In the genomic region with DNA sequence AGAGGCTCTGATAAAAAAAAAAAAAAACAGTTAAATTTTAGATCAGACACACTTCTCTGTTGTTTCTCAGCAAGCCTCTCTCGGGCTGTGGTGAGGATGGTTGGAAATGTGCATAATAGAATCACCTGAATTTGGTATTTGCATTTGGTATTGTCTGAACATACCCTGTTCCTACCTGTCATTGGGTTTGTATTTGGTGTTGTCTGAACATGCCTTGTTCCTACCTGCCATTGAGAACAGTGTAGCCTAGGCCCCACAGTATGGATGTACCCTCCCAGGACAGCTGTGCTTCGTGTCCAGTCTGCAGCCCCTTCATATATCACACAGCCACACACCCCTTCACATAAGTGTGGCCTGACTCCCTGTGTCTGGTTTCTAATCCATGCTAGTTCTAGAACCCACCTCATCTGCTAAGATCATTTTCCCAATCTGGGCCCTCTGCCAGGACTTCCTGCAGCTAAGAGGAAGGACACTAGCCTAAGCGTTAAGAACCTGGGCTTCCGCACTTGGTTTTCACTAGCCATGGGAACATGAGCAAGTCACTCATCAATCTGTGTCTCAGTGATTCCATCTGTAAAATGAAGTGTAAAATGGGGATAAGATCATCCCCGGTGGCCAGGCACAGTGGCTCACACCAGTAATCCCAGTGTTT, we compare ENCODE assay signal across 20 cellular contexts. TPM values are rescaled to one million over a fixed set of nuclear protein-coding genes. Genes with fewer than 3 reads are reported as not detected.
DNase-seq lines count a peak whose midpoint lies in the region; ATAC-seq and TF ChIP-seq lines count a peak whose summit lies in the region.
"Had no signal": no experiment of that assay in that cellular context is flagged by ENCODE, and none has a peak within 500 bp of the region (broad histone marks: within the 10 kb centered on the region; RNA-seq: fewer than 3 reads in every experiment).

No MANE protein-coding gene starts in this region.

- DNase-seq in Right ventricle myocardium inferior (ENCODE audit: missing footprints): no peak
- DNase-seq in Right ventricle myocardium superior: no peak
- peak; percentile 72 for DNase-seq in RPMI7951 (ENCODE audit: low read depth)
- peak; percentile 69 for DNase-seq in epithelial cell of prostate (ENCODE audit: low read depth, low spot score)
- DNase-seq in type B pancreatic cell (ENCODE audit: extremely low spot score, unreplicated experiment): no peak
- no peak for DNase-seq in stimulated activated CD4-positive, alpha-beta T cell treated with anti-CD3 and anti-CD28 coated beads, Interleukin-1b, Interleukin-23, amount 100 ng/mL, for 48 hours
- no peak for DNase-seq in erythroblast (lab: John Stamatoyannopoulos, UW)
- no peak for DNase-seq in activated naive CD4-positive, alpha-beta T cell treated with anti-CD3 and anti-CD28 coated beads, Interleukin-2, amount 50 U/mL, for 16 hours
- DNase-seq: activated CD4-positive, alpha-beta T cell treated with anti-CD3 and anti-CD28 coated beads for 48 hours; activated T-cell treated with anti-CD3 and anti-CD28 coated beads, Interleukin-2, amount 50 U/mL, for 4 hours; CD8-positive, alpha-beta memory T cell; effector memory CD8-positive, alpha-beta T cell; NCI-H1436; NCI-H2227 treated with DMSO at 0.1 percent for 48 hours; nephron progenitor cell; stimulated activated CD4-positive, alpha-beta T cell treated with anti-CD3 and anti-CD28 coated beads, Interleukin-15, amount 100 ng/mL, for 24 hours had no signal

- no peak for TF ChIP-seq CTCF in type B pancreatic cell (conservative IDR thresholded peaks at IDR 0.05)

- ATAC-seq in Right ventricle myocardium inferior: peak; percentile 20
- ATAC-seq in Right ventricle myocardium superior (ENCODE audit: poor library complexity): no peak
- ATAC-seq: activated T-cell treated with anti-CD3 and anti-CD28 coated beads, Interleukin-2, amount 50 U/mL, for 4 hours; effector memory CD8-positive, alpha-beta T cell; gastroesophageal sphincter had no signal

- H3K4me3 Mint-ChIP-seq in type B pancreatic cell: no peak overlapping the region
- H3K4me3 Mint-ChIP-seq: activated T-cell treated with anti-CD3 and anti-CD28 coated beads, Interleukin-2, amount 50 U/mL, for 4 hours; CD8-positive, alpha-beta memory T cell; effector memory CD8-positive, alpha-beta T cell; memory B cell; nephron progenitor cell had no signal

- intact Hi-C loops in Right ventricle myocardium inferior (cut with DNase I) (loop anchor here (10.0 kb wide), 1 partner anchor 54 kb away; the partner anchor contains the start of gene ITGA2), Right ventricle myocardium superior (cut with DNase I) (no loop called here)

- TF ChIP-seq POLR2A in erythroblast (IDR thresholded peaks at IDR 0.05; ENCODE audit: low read length): no peak

- peaks cover 7% of the 10 kb centered on the region for H3K36me3 Mint-ChIP-seq in type B pancreatic cell
- H3K36me3 Mint-ChIP-seq: memory B cell had no signal

- peak overlapping the region; percentile 95 for H3K27ac ChIP-seq in epithelial cell of prostate
- H3K27ac ChIP-seq: KMS-11 had no signal

- H3K9me3 Mint-ChIP-seq in type B pancreatic cell: no peaks in the 10 kb centered on the region
- H3K9me3 Mint-ChIP-seq: activated T-cell treated with anti-CD3 and anti-CD28 coated beads, Interleukin-2, amount 50 U/mL, for 4 hours; CD8-positive, alpha-beta memory T cell; effector memory CD8-positive, alpha-beta T cell; memory B cell; nephron progenitor cell had no signal

- no peaks in the 10 kb centered on the region for H3K27me3 Mint-ChIP-seq in type B pancreatic cell
- H3K27me3 Mint-ChIP-seq: effector memory CD8-positive, alpha-beta T cell had no signal

- H3K27ac Mint-ChIP-seq in type B pancreatic cell: peak overlapping the region; percentile 55
- H3K27ac Mint-ChIP-seq: effector memory CD8-positive, alpha-beta T cell; memory B cell; nephron progenitor cell had no signal

- peaks cover 16% of the 10 kb centered on the region for H3K4me1 Mint-ChIP-seq in type B pancreatic cell (ENCODE audit: unreplicated experiment)
- H3K4me1 Mint-ChIP-seq: nephron progenitor cell had no signal

RNA-seq across cellular contexts. Expression of gene ITGA2, which starts 49.2 kb away (rescaled TPM):
- total RNA-seq in Right ventricle myocardium inferior (0.78 TPM), Right ventricle myocardium superior (0.97 TPM), type B pancreatic cell (ENCODE audit: low replicate concordance) (8.0 and 9.5 TPM in 2 replicates)
- total RNA-seq in RPMI7951 (2014; rRNA removed; shearing (Covaris generic)): 25.2 and 28.4 TPM in 2 replicates
- total RNA-seq: G401 had no signal

Comparison
In these comparisons a context has a peak if more than half of its experiments do, and no peak if none do; other contexts are left out.
1. DNase-seq: peak in RPMI7951 (single experiment) and epithelial cell of prostate (single experiment); none in Right ventricle myocardium inferior (single experiment), Right ventricle myocardium superior (single experiment), type B pancreatic cell (single experiment), stimulated activated CD4-positive, alpha-beta T cell treated with anti-CD3 and anti-CD28 coated beads, Interleukin-1b, Interleukin-23, amount 100 ng/mL, for 48 hours (single experiment), erythroblast (0 of 2) and activated naive CD4-positive, alpha-beta T cell treated with anti-CD3 and anti-CD28 coated beads, Interleukin-2, amount 50 U/mL, for 16 hours (single experiment).